In the genomic region with DNA sequence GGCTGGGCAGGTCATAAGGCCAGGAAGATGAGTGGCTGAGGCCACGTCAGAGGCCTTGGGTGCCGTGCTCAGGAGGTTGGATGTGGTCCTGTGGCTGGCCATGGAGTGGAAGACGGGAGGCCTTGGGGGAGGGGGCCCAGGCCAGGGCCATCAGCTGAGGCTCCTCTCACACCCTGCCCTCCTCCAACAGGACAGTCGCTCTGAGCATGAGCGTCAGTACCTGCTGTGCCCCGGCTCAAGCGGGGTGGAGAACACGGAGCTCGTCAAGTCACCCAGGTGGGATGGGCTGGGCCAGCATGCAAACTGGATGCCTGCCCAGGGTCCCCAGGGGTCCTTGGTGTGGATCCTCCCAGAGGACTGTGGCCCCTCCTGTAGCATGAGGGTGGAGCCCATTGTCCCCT, we compare ENCODE assay signal across 19 cellular contexts.
"Had no signal": no experiment of that assay in that cellular context is flagged by ENCODE, and none has a peak within 500 bp of the region (broad histone marks: within the 10 kb centered on the region; RNA-seq: fewer than 3 reads in every experiment).

No MANE protein-coding gene starts in this region.

- H3K27me3 Mint-ChIP-seq: naive B cell; progenitor cell of endocrine pancreas; stimulated activated naive CD8-positive, alpha-beta T cell treated with anti-CD3 and anti-CD28 coated beads, Interleukin-15, amount 100 ng/mL, for 72 hours had no signal

- DNase-seq: activated CD4-positive, alpha-beta T cell treated with anti-CD3 and anti-CD28 coated beads, Interleukin-2, amount 50 U/mL, for 1 hour; dermis blood vessel endothelial cell; erythroblast; gastrocnemius medialis; naive B cell; nucleus accumbens; stimulated activated CD4-positive, alpha-beta T cell treated with anti-CD3 and anti-CD28 coated beads, Interleukin-4, amount 100 ng/mL, for 4 hours; stimulated activated CD8-positive, alpha-beta memory T cell treated with anti-CD3 and anti-CD28 coated beads, Interleukin-4, amount 100 ng/mL, for 48 hours; T-helper 2 cell had no signal

- H3K4me2 ChIP-seq: smooth muscle cell had no signal

- H3K9me3 Mint-ChIP-seq: activated T-helper 1 cell treated with anti-CD3 and anti-CD28 coated beads, Interleukin-12 subunit alpha, Interleukin-12 subunit beta, Interleukin-2, Interleukin-4 antibody, amounts not matched to agents 30 ng/mL and 10 ng/mL and 1 ng/mL, durations not matched to agents 14 hours and 24 hours and 36 hours; naive B cell; stimulated activated naive CD8-positive, alpha-beta T cell treated with anti-CD3 and anti-CD28 coated beads, Interleukin-15, amount 100 ng/mL, for 72 hours; WTC11 had no signal

- H3K4me3 ChIP-seq: ascending aorta, breast epithelium, gastrocnemius medialis, heart left ventricle, right atrium auricular region, smooth muscle cell had no signal

- H3K9me3 ChIP-seq: ascending aorta, breast epithelium, gastrocnemius medialis, heart left ventricle, right atrium auricular region had no signal

- H3K27ac Mint-ChIP-seq: activated T-helper 1 cell treated with anti-CD3 and anti-CD28 coated beads, Interleukin-12 subunit alpha, Interleukin-12 subunit beta, Interleukin-2, Interleukin-4 antibody, amounts not matched to agents 30 ng/mL and 10 ng/mL and 1 ng/mL, durations not matched to agents 14 hours and 24 hours and 36 hours; progenitor cell of endocrine pancreas; WTC11 had no signal

- H3K4me1 Mint-ChIP-seq: WTC11 had no signal

- H3K4me1 ChIP-seq: breast epithelium had no signal

- H3K36me3 ChIP-seq: breast epithelium had no signal

- H3K4me3 Mint-ChIP-seq: activated T-helper 1 cell treated with anti-CD3 and anti-CD28 coated beads, Interleukin-12 subunit alpha, Interleukin-12 subunit beta, Interleukin-2, Interleukin-4 antibody, amounts not matched to agents 30 ng/mL and 10 ng/mL and 1 ng/mL, durations not matched to agents 14 hours and 24 hours and 36 hours; stimulated activated naive CD8-positive, alpha-beta T cell treated with anti-CD3 and anti-CD28 coated beads, Interleukin-15, amount 100 ng/mL, for 72 hours; WTC11 had no signal

- ATAC-seq: gastrocnemius medialis, left colon, WTC11 had no signal

- H3K27me3 ChIP-seq: ascending aorta, breast epithelium, gastrocnemius medialis, heart left ventricle, right atrium auricular region had no signal

- H3K27ac ChIP-seq: ascending aorta, breast epithelium, heart left ventricle, right atrium auricular region had no signal
